Comparison of ENCODE assay signal across 2 cellular contexts in genomic region chr2:168539945-168540344, GRCh38.
TF ChIP-seq lines count a peak whose summit lies in the region.

No MANE protein-coding gene starts in this region.

TF ChIP-seq in HepG2, 621 proteins besides CTCF, POLR2A, EP300 and RAD21:
- TF ChIP-seq ZNF136 (CRISPR knock-in tag; IDR thresholded peaks at IDR 0.05; ENCODE audit: low read depth) (peak; percentile 88; the same call in 1 of the 2 replicates), MAFG (CRISPR knock-in tag; IDR thresholded peaks at IDR 0.05) (no peak)

TF ChIP-seq in GM12878, 131 proteins besides CTCF, POLR2A, EP300 and RAD21:
- TF ChIP-seq MEF2A (IDR thresholded peaks at IDR 0.05; ENCODE audit: insufficient read depth, low read depth, low read length) (no peak), SPI1 (IDR thresholded peaks at IDR 0.05; ENCODE audit: borderline replicate concordance, insufficient read depth, low read depth, low read length) (no peak), TARDBP (IDR thresholded peaks at IDR 0.05; ENCODE audit: borderline replicate concordance) (no peak), REST (IDR thresholded peaks at IDR 0.05; ENCODE audit: low read depth, low read length) (no peak), MLLT1 (IDR thresholded peaks at IDR 0.05) (no peak), SRF (IDR thresholded peaks at IDR 0.05; ENCODE audit: low read depth in 2 of 2, low read length in 2 of 2) (no peak), TBL1XR1 (IDR thresholded peaks at IDR 0.05; ENCODE audit: low read depth, low read length) (no peak), ZNF217 (IDR thresholded peaks at IDR 0.05) (no peak), HDAC2 (IDR thresholded peaks at IDR 0.05) (no peak), CREB1 (IDR thresholded peaks at IDR 0.05; ENCODE audit: low read depth) (no peak), ZNF384 (IDR thresholded peaks at IDR 0.05; ENCODE audit: borderline replicate concordance, low read depth, low read length) (peak; percentile 39), NRF1 (conservative IDR thresholded peaks at IDR 0.05; ENCODE audit: low read depth, low read length) (no peak), MYB (IDR thresholded peaks at IDR 0.05; ENCODE audit: borderline replicate concordance, low read depth, low read length) (no peak), ZBTB33 (IDR thresholded peaks at IDR 0.05) (peak; percentile 63; the same call in 1 of the 2 replicates), EZH2 (IDR thresholded peaks at IDR 0.05; ENCODE audit: borderline replicate concordance, control insufficient read depth, low read depth, low read length) (no peak), CBX5 (IDR thresholded peaks at IDR 0.05; ENCODE audit: low read depth) (peak; percentile 91), IKZF1 (conservative IDR thresholded peaks at IDR 0.05) (no peak), TAF1 (IDR thresholded peaks at IDR 0.05; ENCODE audit: borderline replicate concordance, low read depth, low read length) (no peak), FOS (IDR thresholded peaks at IDR 0.05; ENCODE audit: borderline replicate concordance, extremely low read depth, insufficient read length) (no peak), CBX3 (IDR thresholded peaks at IDR 0.05; ENCODE audit: borderline replicate concordance, low read depth) (no peak), CREM (IDR thresholded peaks at IDR 0.05; ENCODE audit: low read depth) (no peak), ZNF592 (IDR thresholded peaks at IDR 0.05) (no peak)
